18 cellular contexts compared by ENCODE assay signal in genomic region chr3:64756587-64756986, GRCh38.
DNase-seq lines count a peak whose midpoint lies in the region; TF ChIP-seq lines count a peak whose summit lies in the region.
"Had no signal": no experiment of that assay in that cellular context is flagged by ENCODE, and none has a peak within 500 bp of the region (broad histone marks: within the 10 kb centered on the region; RNA-seq: fewer than 3 reads in every experiment).

No MANE protein-coding gene starts in this region.

- H3K4me1 Mint-ChIP-seq in chondrocyte (ENCODE audit: low read depth) (peaks cover 15% of the 10 kb centered on the region), endodermal cell (peaks cover 5% of the 10 kb centered on the region)

- no peak overlapping the region for H3K9ac ChIP-seq in endodermal cell (ENCODE audit: extremely low read depth, low read length, poor library complexity, severe bottlenecking)

- TF ChIP-seq CTCF in chondrocyte (IDR thresholded peaks at IDR 0.05) (no peak), hepatocyte (IDR thresholded peaks at IDR 0.05; ENCODE audit: poor library complexity) (no peak), tibial artery (IDR thresholded peaks at IDR 0.05) (no peak), endodermal cell (conservative IDR thresholded peaks at IDR 0.05) (no peak)

- peaks cover 10% of the 10 kb centered on the region for H3K9me3 Mint-ChIP-seq in chondrocyte (ENCODE audit: low read depth)
- H3K9me3 Mint-ChIP-seq in endodermal cell, result peaks cover 3% of the 10 kb centered on the region

- no peaks in the 10 kb centered on the region for H3K79me2 ChIP-seq in hepatocyte

- peak; percentile 20 for DNase-seq in DMS79 (lab: John Stamatoyannopoulos, UW)
- no peak for DNase-seq in chondrocyte (ENCODE audit: low spot score)
- no peak for DNase-seq in hepatocyte (ENCODE audit: low spot score)
- no peak for DNase-seq in tibial artery
- no peak for DNase-seq in SKM-1 (lab: John Stamatoyannopoulos, UW; ENCODE audit: unreplicated experiment)
- no peak for DNase-seq in activated CD8-positive, alpha-beta memory T cell treated with anti-CD3 and anti-CD28 coated beads, Interleukin-2, amount 50 U/mL, for 48 hours
- DNase-seq in endodermal cell, result no peak
- DNase-seq: AML-193; C1 segment of cervical spinal cord; CD8-positive, alpha-beta T cell; EL; GF-D8; Karpas-422; NCI-H1694 treated with DMSO at 0.1 percent for 48 hours; NCI-H2081 treated with DMSO at 0.1 percent for 48 hours; NCI-H446; NCI-H526; Peyer's patch had no signal

- H3K27ac ChIP-seq in hepatocyte, result peak overlapping the region; percentile 18
- peak overlapping the region; percentile 30 to 48 for H3K27ac ChIP-seq in tibial artery
- no peak overlapping the region for H3K27ac ChIP-seq in endodermal cell (ENCODE audit: low read depth, low read length)
- H3K27ac ChIP-seq: Peyer's patch had no signal

- no peaks in the 10 kb centered on the region for H3K36me3 ChIP-seq in hepatocyte (replicated peaks; ENCODE audit: insufficient read depth, low read depth)
- no peaks in the 10 kb centered on the region for H3K36me3 ChIP-seq in tibial artery
- H3K36me3 ChIP-seq in endodermal cell (ENCODE audit: control insufficient read depth, insufficient read depth, low read length), result no peaks in the 10 kb centered on the region
- H3K36me3 ChIP-seq: Peyer's patch had no signal

- 87% methylated on average over 2 of the region's 2 CpGs for WGBS in hepatocyte (ENCODE audit: low lambda C conversion rate, missing lambda C conversion rate)
- WGBS in endodermal cell (ENCODE audit: insufficient coverage in 1 of 2, insufficient read length in 1 of 2), 2 experiments, result 90 to 94% methylated on average over 1 to 2 of the region's 2 CpGs

- H3K27me3 ChIP-seq in hepatocyte (no peaks in the 10 kb centered on the region), tibial artery (no peaks in the 10 kb centered on the region), endodermal cell (ENCODE audit: control insufficient read depth, insufficient read depth, low read length, poor library complexity, severe bottlenecking) (no peaks in the 10 kb centered on the region)
- H3K27me3 ChIP-seq: Peyer's patch had no signal

- H3K4me3 ChIP-seq in hepatocyte (no peak overlapping the region), tibial artery (no peak overlapping the region), endodermal cell (ENCODE audit: low read length) (no peak overlapping the region)
- H3K4me3 ChIP-seq: Peyer's patch had no signal

- H3K9me3 ChIP-seq in hepatocyte (ENCODE audit: low read depth), result no peaks in the 10 kb centered on the region
- H3K9me3 ChIP-seq in tibial artery, result no peaks in the 10 kb centered on the region
- H3K9me3 ChIP-seq in endodermal cell (ENCODE audit: control insufficient read depth, low read length), result no peaks in the 10 kb centered on the region
- H3K9me3 ChIP-seq: Peyer's patch had no signal

- H3K36me3 Mint-ChIP-seq in chondrocyte (ENCODE audit: low read depth) (peaks cover 3% of the 10 kb centered on the region), endodermal cell (ENCODE audit: low read depth) (no peaks in the 10 kb centered on the region)
- H3K36me3 Mint-ChIP-seq: CD8-positive, alpha-beta T cell had no signal

- H2AFZ ChIP-seq in hepatocyte, result peak overlapping the region; percentile 38

- no peaks in the 10 kb centered on the region for H3K9me2 ChIP-seq in hepatocyte (replicated peaks; ENCODE audit: insufficient read depth)

- H3K4me3 Mint-ChIP-seq in chondrocyte (ENCODE audit: unreplicated experiment) (no peak overlapping the region), endodermal cell (no peak overlapping the region)
- H3K4me3 Mint-ChIP-seq: CD8-positive, alpha-beta T cell had no signal

- H3K27me3 Mint-ChIP-seq in chondrocyte (ENCODE audit: low read depth) (no peaks in the 10 kb centered on the region), endodermal cell (ENCODE audit: insufficient read depth) (peaks cover 3% of the 10 kb centered on the region)

- H3K27ac Mint-ChIP-seq in chondrocyte (ENCODE audit: unreplicated experiment) (peak overlapping the region; percentile 28), endodermal cell (no peak overlapping the region)
- H3K27ac Mint-ChIP-seq: CD8-positive, alpha-beta T cell had no signal

- H3K4me1 ChIP-seq in hepatocyte (ENCODE audit: insufficient read depth) (no peaks in the 10 kb centered on the region), tibial artery (peaks cover 0 to 72% (median 19%) of the 10 kb centered on the region in 4 donors), endodermal cell (ENCODE audit: control insufficient read depth, insufficient read depth, low read length) (no peaks in the 10 kb centered on the region)
- H3K4me1 ChIP-seq: Peyer's patch had no signal

- intact Hi-C loops in tibial artery (cut with DNase I; ENCODE audit: low total_unique reads), result no loop called here

- no peaks in the 10 kb centered on the region for H4K20me1 ChIP-seq in hepatocyte (ENCODE audit: insufficient read depth, poor library complexity, severe bottlenecking)

- H3K4me2 ChIP-seq in hepatocyte, result peak overlapping the region; percentile 42
